In the genomic region with DNA sequence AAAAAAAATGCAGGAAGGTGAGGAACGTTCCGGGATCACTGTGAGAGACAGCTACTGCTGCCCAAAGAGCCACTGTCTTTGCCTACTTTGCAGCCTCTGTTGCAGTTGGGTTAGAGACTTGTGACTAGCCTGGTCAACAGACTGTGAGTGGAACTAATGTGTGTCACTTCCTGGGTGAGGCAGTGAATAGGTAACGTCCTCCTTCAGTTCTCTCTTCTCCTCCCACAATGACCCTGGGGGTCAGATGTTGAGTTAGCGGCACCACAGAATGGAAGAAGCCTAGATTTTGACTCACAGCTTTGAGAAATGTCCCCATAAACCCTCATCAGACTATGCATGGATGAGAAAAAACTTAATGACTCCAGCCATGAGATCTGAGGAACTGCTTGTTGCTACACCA, we compare ENCODE assay signal across 15 cellular contexts. TPM values are rescaled to one million over a fixed set of nuclear protein-coding genes. Genes with fewer than 3 reads are reported as not detected.
DNase-seq lines count a peak whose midpoint lies in the region; ATAC-seq and TF ChIP-seq lines count a peak whose summit lies in the region.
"Had no signal": no experiment of that assay in that cellular context is flagged by ENCODE, and none has a peak within 500 bp of the region (broad histone marks: within the 10 kb centered on the region; RNA-seq: fewer than 3 reads in every experiment).

No MANE protein-coding gene starts in this region.

- no peaks in the 10 kb centered on the region for H3K9me3 Mint-ChIP-seq in HFFc6
- H3K9me3 Mint-ChIP-seq: activated naive CD4-positive, alpha-beta T cell treated with anti-CD3 and anti-CD28 coated beads, Interleukin-2, amount 50 U/mL, for 24 hours; endodermal cell had no signal

- peaks cover 3% of the 10 kb centered on the region; the same call in 1 of the 2 replicates for H3K27me3 Mint-ChIP-seq in HFFc6 (ENCODE audit: insufficient read depth)
- H3K27me3 Mint-ChIP-seq: activated CD4-positive, alpha-beta T cell treated with anti-CD3 and anti-CD28 coated beads for 36 hours; activated naive CD4-positive, alpha-beta T cell treated with anti-CD3 and anti-CD28 coated beads, Interleukin-2, amount 50 U/mL, for 24 hours had no signal

- H3K27ac Mint-ChIP-seq in HFFc6, result peak overlapping the region; percentile 1; the same call in 1 of the 2 replicates
- H3K27ac Mint-ChIP-seq: activated CD4-positive, alpha-beta T cell treated with anti-CD3 and anti-CD28 coated beads for 36 hours; activated naive CD4-positive, alpha-beta T cell treated with anti-CD3 and anti-CD28 coated beads, Interleukin-2, amount 50 U/mL, for 24 hours; endodermal cell; T-helper 17 cell had no signal

- ATAC-seq in left lobe of liver, result no peak
- ATAC-seq: activated CD4-positive, alpha-beta T cell treated with anti-CD3 and anti-CD28 coated beads for 36 hours; T-helper 17 cell had no signal

- no peak overlapping the region for H3K4me3 Mint-ChIP-seq in HFFc6
- H3K4me3 Mint-ChIP-seq: activated CD4-positive, alpha-beta T cell treated with anti-CD3 and anti-CD28 coated beads for 36 hours; activated naive CD4-positive, alpha-beta T cell treated with anti-CD3 and anti-CD28 coated beads, Interleukin-2, amount 50 U/mL, for 24 hours; endodermal cell; T-helper 17 cell had no signal

- TF ChIP-seq CTCF in HFFc6 (IDR thresholded peaks at IDR 0.05) (no peak), epithelial cell of proximal tubule (conservative IDR thresholded peaks at IDR 0.05; ENCODE audit: low read depth, low read length) (no peak)

- H3K4me3 ChIP-seq in epithelial cell of proximal tubule (ENCODE audit: low read depth, low read length), result no peak overlapping the region

- DNase-seq in HFFc6 (peak; percentile 15), RKO (ENCODE audit: low spot score) (peak; percentile 43), epithelial cell of proximal tubule (ENCODE audit: low read depth) (peak; percentile 71), renal cortical epithelial cell (ENCODE audit: low read depth) (peak; percentile 89), left lobe of liver (ENCODE audit: low spot score) (no peak), NCI-H2029 treated with DMSO at 0.1 percent for 48 hours (lab: John Stamatoyannopoulos, UW) (no peak)
- no peak for DNase-seq in activated CD4-positive, alpha-beta T cell treated with anti-CD3 and anti-CD28 coated beads, Interleukin-2, amount 50 U/mL, for 48 hours
- no peak for DNase-seq in stimulated activated CD4-positive, alpha-beta T cell treated with anti-CD3 and anti-CD28 coated beads, Interleukin-12 subunit alpha, Interleukin-12 subunit beta, amount 100 ng/mL, for 4 hours
- DNase-seq: activated CD4-positive, alpha-beta T cell treated with anti-CD3 and anti-CD28 coated beads for 36 hours; caudate nucleus; endodermal cell; glutamatergic neuron; NCI-H2081; T-helper 17 cell had no signal

- peaks cover 14% of the 10 kb centered on the region for H3K4me1 Mint-ChIP-seq in HFFc6 (ENCODE audit: low read depth)

- H3K36me3 Mint-ChIP-seq in HFFc6 (ENCODE audit: low read depth), result no peaks in the 10 kb centered on the region
- H3K36me3 Mint-ChIP-seq: activated naive CD4-positive, alpha-beta T cell treated with anti-CD3 and anti-CD28 coated beads, Interleukin-2, amount 50 U/mL, for 24 hours had no signal

RNA-seq across cellular contexts. Expression of gene C16orf46, which starts 5.2 kb away (rescaled TPM):
- total RNA-seq in HFFc6 (2021; fragmentation: NEBNext Ultra II Directional; extraction: Animal tissue kit (Norgen Biotek cat#: 25700)), result 1 to 10 TPM in 1 of 6 experiments, under 1 TPM in 5; 0.23 to 1.2 (median 0.35) TPM
- total RNA-seq in epithelial cell of proximal tubule (0.22 and 0.35 TPM in 2 replicates), renal cortical epithelial cell (1.7 and 3.7 TPM in 2 replicates), left lobe of liver (2.0 TPM)

RNA-seq across cellular contexts. Expression of gene GCSH, which starts 24.4 kb away (rescaled TPM):
- total RNA-seq in HFFc6 (2021; fragmentation: NEBNext Ultra II Directional; extraction: Animal tissue kit (Norgen Biotek cat#: 25700)), result 10 to 100 TPM; 23.6 to 36.1 (median 31.3) TPM
- total RNA-seq in epithelial cell of proximal tubule (38.7 and 49.1 TPM in 2 replicates), renal cortical epithelial cell (14.6 and 27.8 TPM in 2 replicates), left lobe of liver (74.0 TPM)

RNA-seq across cellular contexts. Expression of gene ATMIN, which starts 36.2 kb away (rescaled TPM):
- total RNA-seq in HFFc6 (2021; fragmentation: NEBNext Ultra II Directional; extraction: Animal tissue kit (Norgen Biotek cat#: 25700)), result 10 to 100 TPM; 24.3 to 35.6 (median 29.7) TPM
- total RNA-seq in epithelial cell of proximal tubule (21.2 and 30.5 TPM in 2 replicates), renal cortical epithelial cell (43.1 and 55.4 TPM in 2 replicates), left lobe of liver (13.7 TPM)

Comparison
In these comparisons a context has a peak if more than half of its experiments do, and no peak if none do; other contexts are left out.
1. DNase-seq: peak in HFFc6 (single experiment), RKO (single experiment), epithelial cell of proximal tubule (single experiment) and renal cortical epithelial cell (single experiment); none in left lobe of liver (single experiment), activated CD4-positive, alpha-beta T cell treated with anti-CD3 and anti-CD28 coated beads, Interleukin-2, amount 50 U/mL, for 48 hours (0 of 2), stimulated activated CD4-positive, alpha-beta T cell treated with anti-CD3 and anti-CD28 coated beads, Interleukin-12 subunit alpha, Interleukin-12 subunit beta, amount 100 ng/mL, for 4 hours (single experiment) and NCI-H2029 treated with DMSO at 0.1 percent for 48 hours (single experiment).